Comparison of ENCODE assay signal across 1 cellular context in genomic region chr1:26784023-26784871, GRCh38.
TF ChIP-seq lines count a peak whose summit lies in the region.

No MANE protein-coding gene starts in this region.

TF ChIP-seq in HepG2, 621 proteins besides CTCF, POLR2A, EP300 and RAD21 (continued from another document and continues in another):
- TF ChIP-seq PRPF4 (IDR thresholded peaks at IDR 0.05; ENCODE audit: low read depth, low read length, poor library complexity, severe bottlenecking): no peak
- TF ChIP-seq ZNF639 (CRISPR knock-in tag; conservative IDR thresholded peaks at IDR 0.05): no peak
- TF ChIP-seq ZBTB10 (CRISPR knock-in tag; IDR thresholded peaks at IDR 0.05; ENCODE audit: borderline replicate concordance): no peak
- TF ChIP-seq SNAPC4 (CRISPR knock-in tag; IDR thresholded peaks at IDR 0.05): 0 out of 2 replicates have a peak, but pooled peaks have one; percentile 36
- TF ChIP-seq CCDC6 (CRISPR knock-in tag; IDR thresholded peaks at IDR 0.05): peak; percentile 73; the same call in 1 of the 2 replicates
- TF ChIP-seq DDIT3 (CRISPR knock-in tag; IDR thresholded peaks at IDR 0.05): no peak
- peak; percentile 94 for TF ChIP-seq PITX1 (CRISPR knock-in tag; IDR thresholded peaks at IDR 0.05)
- no peak for TF ChIP-seq ZNF850 (CRISPR knock-in tag; conservative IDR thresholded peaks at IDR 0.05)
- 0 out of 2 replicates have a peak, but pooled peaks have one; percentile 45 for TF ChIP-seq DMAP1 (CRISPR knock-in tag; IDR thresholded peaks at IDR 0.05)
- peak; percentile 89 for TF ChIP-seq ARID5B (CRISPR knock-in tag; IDR thresholded peaks at IDR 0.05)
- TF ChIP-seq ZNF615 (CRISPR knock-in tag; IDR thresholded peaks at IDR 0.05; ENCODE audit: borderline replicate concordance): peak; percentile 57; the same call in 1 of the 2 replicates
- TF ChIP-seq FOXP1 (IDR thresholded peaks at IDR 0.05): no peak
- peak; percentile 64 for TF ChIP-seq FOXP1 (CRISPR knock-in tag; IDR thresholded peaks at IDR 0.05)
- 0 out of 2 replicates have a peak, but pooled peaks have one; percentile 1 for TF ChIP-seq ZKSCAN1 (IDR thresholded peaks at IDR 0.05; ENCODE audit: low read length)
- TF ChIP-seq HMGXB4 (CRISPR knock-in tag; IDR thresholded peaks at IDR 0.05; ENCODE audit: borderline replicate concordance in 1 of 2, low read depth in 1 of 2): peak; percentile 41 to 54; a peak in 2 of 4 replicates
- TF ChIP-seq TEAD3 (CRISPR knock-in tag; optimal IDR thresholded peaks at IDR 0.05; ENCODE audit: borderline replicate concordance): peak; percentile 87
- TF ChIP-seq KLF11 (CRISPR knock-in tag; IDR thresholded peaks at IDR 0.05): peak; percentile 73; the same call in 1 of the 2 replicates
- TF ChIP-seq ZNF317 (CRISPR knock-in tag; IDR thresholded peaks at IDR 0.05): peak; percentile 74; the same call in 1 of the 2 replicates
- peak; percentile 73; the same call in 1 of the 2 replicates for TF ChIP-seq ZBTB37 (CRISPR knock-in tag; IDR thresholded peaks at IDR 0.05)
- no peak for TF ChIP-seq ZBTB1 (CRISPR knock-in tag; IDR thresholded peaks at IDR 0.05; ENCODE audit: borderline replicate concordance)
- no peak for TF ChIP-seq RARG (CRISPR knock-in tag; IDR thresholded peaks at IDR 0.05; ENCODE audit: low read depth)
- peak; percentile 37 for TF ChIP-seq ZNF781 (CRISPR knock-in tag; IDR thresholded peaks at IDR 0.05; ENCODE audit: borderline replicate concordance, not compliant biosample characterization)
- TF ChIP-seq PHF21A (CRISPR knock-in tag; IDR thresholded peaks at IDR 0.05): peak; percentile 95
- TF ChIP-seq NFE2L1 (CRISPR knock-in tag; IDR thresholded peaks at IDR 0.05; ENCODE audit: borderline replicate concordance): no peak
- 0 out of 2 replicates have a peak, but pooled peaks have one; percentile 51 for TF ChIP-seq MIER3 (CRISPR knock-in tag; IDR thresholded peaks at IDR 0.05; ENCODE audit: borderline replicate concordance)
- peak; percentile 13; the same call in 1 of the 2 replicates for TF ChIP-seq STAG1 (CRISPR knock-in tag; IDR thresholded peaks at IDR 0.05)
- peak; percentile 51 for TF ChIP-seq CEBPG (CRISPR knock-in tag; IDR thresholded peaks at IDR 0.05)
- no peak for TF ChIP-seq REXO4 (CRISPR knock-in tag; IDR thresholded peaks at IDR 0.05; ENCODE audit: borderline replicate concordance)
- TF ChIP-seq ZMYM3 (CRISPR knock-in tag; IDR thresholded peaks at IDR 0.05): peak; percentile 44; the same call in 1 of the 2 replicates
